In the genomic region with DNA sequence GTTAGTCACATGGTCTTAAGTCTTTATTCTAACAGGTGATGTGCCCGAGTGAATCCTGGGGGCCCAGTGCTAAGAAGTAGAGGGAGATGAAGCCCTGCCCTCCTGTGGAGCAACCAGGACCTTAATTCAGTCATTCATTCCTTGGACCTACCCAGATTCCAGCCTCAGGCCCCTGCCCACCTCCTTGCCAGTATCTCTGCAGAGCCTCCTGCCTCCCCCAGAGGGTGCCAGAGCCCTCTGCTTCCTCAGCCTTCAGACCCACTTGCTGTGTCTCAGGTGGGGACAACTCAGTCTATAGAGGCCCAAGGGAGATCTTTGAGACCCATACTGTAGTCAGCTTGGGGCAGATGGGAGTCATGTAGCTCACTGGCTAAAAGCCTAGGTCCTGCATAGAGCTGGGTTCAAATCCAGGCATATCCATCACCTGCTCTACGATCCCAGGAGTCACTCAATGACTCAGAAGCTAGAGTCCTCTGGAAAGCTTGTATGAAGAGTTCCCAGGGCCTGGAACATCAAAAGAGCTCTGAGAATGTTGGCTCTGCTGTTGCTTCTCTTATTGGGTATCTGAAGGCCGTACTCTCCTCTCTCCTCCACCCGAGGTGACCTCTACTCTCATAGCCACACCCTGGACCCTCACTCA, we compare ENCODE assay signal across 8 cellular contexts. TPM values are rescaled to one million over a fixed set of nuclear protein-coding genes. Genes with fewer than 3 reads are reported as not detected.
DNase-seq lines count a peak whose midpoint lies in the region; ATAC-seq and TF ChIP-seq lines count a peak whose summit lies in the region.

No MANE protein-coding gene starts in this region.

- H2BK120ac ChIP-seq in IMR-90 (ENCODE audit: low read depth, low read length), result no peak overlapping the region

- no peak overlapping the region for H2AK5ac ChIP-seq in IMR-90 (ENCODE audit: low read depth, low read length)

- in situ Hi-C loops in IMR-90 (cut with MboI; ENCODE audit: low sequenced_read_pairs), result no loop called here

- peaks cover 9 to 31% (median 22%) of the 10 kb centered on the region in 5 donors for H3K27me3 Mint-ChIP-seq in naive thymus-derived CD8-positive, alpha-beta T cell

- peak; percentile 63 for TF ChIP-seq CTCF in IMR-90 (conservative IDR thresholded peaks at IDR 0.05; ENCODE audit: low read depth, low read length)
- TF ChIP-seq CTCF in epithelial cell of esophagus (IDR thresholded peaks at IDR 0.05; ENCODE audit: insufficient read depth, low read depth, low read length, missing control alignments), result peak; percentile 66

- no CpG with 5 or more reads among the region's 4 CpGs for WGBS in IMR-90 (ENCODE audit: extremely low coverage in 2 of 2, insufficient read length in 1 of 2), 2 experiments

- no peaks in the 10 kb centered on the region for H3K9me1 ChIP-seq in IMR-90 (ENCODE audit: insufficient read depth, low read length)

- H3K56ac ChIP-seq in IMR-90 (ENCODE audit: extremely low read depth, insufficient read depth, low read length), result no peak overlapping the region

- no peak overlapping the region for H3K9ac ChIP-seq in IMR-90 (ENCODE audit: low read depth, low read length)

- no peak overlapping the region for H2AK9ac ChIP-seq in IMR-90 (replicated peaks; ENCODE audit: low read depth, low read length, poor library complexity)

- ATAC-seq in IMR-90 (ENCODE audit: low read depth), result peak; percentile 88
- peak; percentile 59 to 72 for ATAC-seq in naive thymus-derived CD8-positive, alpha-beta T cell
- no peak for ATAC-seq in HG02970 (IDR thresholded peaks at IDR 0.05; ENCODE audit: low FRiP score, unreplicated experiment)
- ATAC-seq in GM18505 (IDR thresholded peaks at IDR 0.05; ENCODE audit: unreplicated experiment), result no peak

- H4K91ac ChIP-seq in IMR-90 (ENCODE audit: insufficient read depth, low read depth, low read length), result no peak overlapping the region

- H3K27ac ChIP-seq in IMR-90 (ENCODE audit: insufficient read depth, low read length) (no peak overlapping the region), SJCRH30 (no peak overlapping the region)

- no TSS peak for BruUV-seq in IMR-90 (replicated peaks; lab: Mats Ljungman, UMichigan)

- peak; percentile 65 for TF ChIP-seq RAD21 in IMR-90 (IDR thresholded peaks at IDR 0.05; ENCODE audit: low read length)

- dilution Hi-C loops in IMR-90 (cut with HindIII; ENCODE audit: low sequenced_read_pairs, unreplicated experiment), result no loop called here

- CTCF ChIA-PET in IMR-90 (lab: Yijun Ruan, JAX), result interaction anchor here (1.0 kb wide), 1 partner anchor 38 kb away, joined by 3 read pairs; no protein-coding TSS in a partner anchor

- H2AFZ ChIP-seq in IMR-90 (replicated peaks; ENCODE audit: low read length, poor library complexity), result peak overlapping the region; percentile 18

- no peak overlapping the region for H3K23ac ChIP-seq in IMR-90 (ENCODE audit: low read depth, low read length)

- H3K36me3 ChIP-seq in IMR-90 (ENCODE audit: control insufficient read depth, insufficient read depth, low read length), result no peaks in the 10 kb centered on the region
- H3K36me3 ChIP-seq in SJCRH30, result no peaks in the 10 kb centered on the region

- POLR2A ChIA-PET in IMR-90 (lab: Charles Lee; ENCODE audit: unreplicated experiment), result no interaction called here
- POLR2A ChIA-PET in naive thymus-derived CD8-positive, alpha-beta T cell (lab: Charles Lee), result no interaction called here

- no peak overlapping the region for H3K14ac ChIP-seq in IMR-90 (replicated peaks; ENCODE audit: low read depth, low read length)

- no peak overlapping the region for H2BK15ac ChIP-seq in IMR-90 (ENCODE audit: low read depth, low read length)

- no peaks in the 10 kb centered on the region for H3K36me3 Mint-ChIP-seq in naive thymus-derived CD8-positive, alpha-beta T cell

- no peak overlapping the region for H3K4ac ChIP-seq in IMR-90 (ENCODE audit: low read depth, low read length)

- no peak overlapping the region for H4K5ac ChIP-seq in IMR-90 (ENCODE audit: low read depth, low read length)

- no peaks in the 10 kb centered on the region for H3K9me3 ChIP-seq in IMR-90 (ENCODE audit: control insufficient read depth, insufficient read depth, low read length)
- no peaks in the 10 kb centered on the region for H3K9me3 ChIP-seq in SJCRH30 (replicated peaks)

- H3K9me3 Mint-ChIP-seq in naive thymus-derived CD8-positive, alpha-beta T cell, result no peaks in the 10 kb centered on the region

- H3K27ac Mint-ChIP-seq in naive thymus-derived CD8-positive, alpha-beta T cell, result no peak overlapping the region

- no peak for TF ChIP-seq POLR2A in IMR-90 (IDR thresholded peaks at IDR 0.05; ENCODE audit: low read depth, low read length)
- no peak for TF ChIP-seq POLR2A in GM18505 (IDR thresholded peaks at IDR 0.05; ENCODE audit: borderline replicate concordance, extremely low read depth, insufficient read depth, insufficient read length)

- no peak overlapping the region for H4K8ac ChIP-seq in IMR-90 (ENCODE audit: low read depth in 2 of 2, low read length in 2 of 2)

- H4K20me1 ChIP-seq in IMR-90 (ENCODE audit: insufficient read depth, low read length), result no peaks in the 10 kb centered on the region

- intact Hi-C loops in IMR-90 (cut with micrococcal nuclease), result loop anchor here (1.0 to 2.0 kb wide), 3 partner anchors 52 to 139 kb away; partner anchors contain the start of gene SPEF1

- no peaks in the 10 kb centered on the region for H3K79me1 ChIP-seq in IMR-90 (ENCODE audit: low read depth in 1 of 2, low read length in 2 of 2)

- H3K4me3 Mint-ChIP-seq in naive thymus-derived CD8-positive, alpha-beta T cell, result no peak overlapping the region

- DNase-seq in NCI-H345 (lab: John Stamatoyannopoulos, UW) (peak; percentile 61), NCI-H345 treated with DMSO at 0.1 percent for 48 hours (lab: John Stamatoyannopoulos, UW; ENCODE audit: unreplicated experiment) (no peak), IMR-90 (peak; percentile 37), SJCRH30 (peak; percentile 53 to 70), epithelial cell of esophagus (ENCODE audit: low read depth) (peak; percentile 45)
- peak in 6 of 10 donors; percentile 8 to 35 (median 15) for DNase-seq in naive thymus-derived CD8-positive, alpha-beta T cell

- H3K27me3 ChIP-seq in IMR-90 (ENCODE audit: control insufficient read depth, insufficient read depth, low read length), result peaks cover 10% of the 10 kb centered on the region
- no peaks in the 10 kb centered on the region for H3K27me3 ChIP-seq in SJCRH30

- H3K4me1 ChIP-seq in IMR-90 (ENCODE audit: control insufficient read depth, insufficient read depth, low read length) (no peaks in the 10 kb centered on the region), SJCRH30 (no peaks in the 10 kb centered on the region)

- H3K18ac ChIP-seq in IMR-90 (ENCODE audit: low read depth, low read length), result no peak overlapping the region

- peaks cover 0 to 5% (median 0%) of the 10 kb centered on the region in 4 donors for H3K4me1 Mint-ChIP-seq in naive thymus-derived CD8-positive, alpha-beta T cell

- H3K4me2 ChIP-seq in IMR-90 (ENCODE audit: low read depth, low read length), result no peak overlapping the region

- H2BK5ac ChIP-seq in IMR-90 (ENCODE audit: low read depth, low read length, poor library complexity, severe bottlenecking), result no peak overlapping the region

- H3K4me3 ChIP-seq in IMR-90 (ENCODE audit: insufficient read depth, low read depth, low read length) (no peak overlapping the region), SJCRH30 (no peak overlapping the region), epithelial cell of esophagus (ENCODE audit: low read length) (no peak overlapping the region)

- no peak overlapping the region for H2BK20ac ChIP-seq in IMR-90 (ENCODE audit: low read depth, low read length)

TF ChIP-seq in IMR-90, 13 proteins besides CTCF, POLR2A, EP300 and RAD21:
- TF ChIP-seq RFX5 (IDR thresholded peaks at IDR 0.05; ENCODE audit: low read depth, low read length), result no peak
- peak; percentile 40; the same call in 1 of the 2 replicates for TF ChIP-seq SMC3 (IDR thresholded peaks at IDR 0.05; ENCODE audit: low read depth, low read length)

RNA-seq across cellular contexts. Expression of gene SIGLEC1, which starts 3.9 kb away (rescaled TPM):
- not detected in 2 replicates for total RNA-seq in IMR-90 (2012; rRNA removed)
- not detected in 2 replicates for polyA plus RNA-seq in IMR-90 (2012; rRNA removed)
- polyA plus RNA-seq in IMR-90 (2012; cell fraction: cytosol; rRNA removed), result not detected in 2 replicates
- polyA plus RNA-seq in IMR-90 (2012; cell fraction: nucleus; rRNA removed; ENCODE audit: low replicate concordance), result 0.01 TPM in 1 of 2 replicates, not detected in the other
- total RNA-seq in SJCRH30 (2014; rRNA removed; shearing (Covaris generic)), result 0.02 TPM in 1 of 2 replicates, not detected in the other
- under 1 TPM; 0.22 to 0.62 TPM for total RNA-seq in naive thymus-derived CD8-positive, alpha-beta T cell
- polyA plus RNA-seq in naive thymus-derived CD8-positive, alpha-beta T cell, result not detected

RNA-seq across cellular contexts. Expression of gene HSPA12B, which starts 16.2 kb away (rescaled TPM):
- total RNA-seq in IMR-90 (2012; rRNA removed), result not detected in 2 replicates
- not detected in 2 replicates for polyA plus RNA-seq in IMR-90 (2012; rRNA removed)
- polyA plus RNA-seq in IMR-90 (2012; cell fraction: cytosol; rRNA removed), result 0.03 TPM in 1 of 2 replicates, not detected in the other
- polyA plus RNA-seq in IMR-90 (2012; cell fraction: nucleus; rRNA removed; ENCODE audit: low replicate concordance), result not detected in 2 replicates
- total RNA-seq in SJCRH30 (2014; rRNA removed; shearing (Covaris generic)), result not detected in 2 replicates
- not detected for total RNA-seq in naive thymus-derived CD8-positive, alpha-beta T cell
- under 1 TPM in 2 of 3 donors, not detected in 1; 0.05 to 0.07 TPM for polyA plus RNA-seq in naive thymus-derived CD8-positive, alpha-beta T cell

RNA-seq across cellular contexts. Expression of gene ADAM33, which starts 34.5 kb away (rescaled TPM):
- under 0.01 and 0.18 TPM in 2 replicates for total RNA-seq in IMR-90 (2012; rRNA removed)
- polyA plus RNA-seq in IMR-90 (2012; rRNA removed), result 1.6 and 1.7 TPM in 2 replicates
- 0.13 and 0.60 TPM in 2 replicates for polyA plus RNA-seq in IMR-90 (2012; cell fraction: cytosol; rRNA removed)
- polyA plus RNA-seq in IMR-90 (2012; cell fraction: nucleus; rRNA removed; ENCODE audit: low replicate concordance), result 17.6 and 23.5 TPM in 2 replicates
- total RNA-seq in SJCRH30 (2014; rRNA removed; shearing (Covaris generic)), result not detected in 2 replicates
- total RNA-seq in naive thymus-derived CD8-positive, alpha-beta T cell, result not detected
- polyA plus RNA-seq in naive thymus-derived CD8-positive, alpha-beta T cell, result not detected

RNA-seq across cellular contexts. Expression of gene ADISSP, which starts 51.2 kb away (rescaled TPM):
- 31.4 and 31.9 TPM in 2 replicates for total RNA-seq in IMR-90 (2012; rRNA removed)
- 58.2 and 65.0 TPM in 2 replicates for polyA plus RNA-seq in IMR-90 (2012; rRNA removed)
- 75.4 and 85.6 TPM in 2 replicates for polyA plus RNA-seq in IMR-90 (2012; cell fraction: cytosol; rRNA removed)
- 17.7 and 47.7 TPM in 2 replicates for polyA plus RNA-seq in IMR-90 (2012; cell fraction: nucleus; rRNA removed; ENCODE audit: low replicate concordance)
- 44.9 and 51.3 TPM in 2 replicates for total RNA-seq in SJCRH30 (2014; rRNA removed; shearing (Covaris generic))
- total RNA-seq in naive thymus-derived CD8-positive, alpha-beta T cell, result 10 to 100 TPM; 19.5 to 19.6 TPM
- polyA plus RNA-seq in naive thymus-derived CD8-positive, alpha-beta T cell, result 10 to 100 TPM; 17.6 to 32.4 (median 22.2) TPM

RNA-seq across cellular contexts. Expression of gene GFRA4, which starts 53.1 kb away (rescaled TPM):
- total RNA-seq in IMR-90 (2012; rRNA removed), result not detected in 2 replicates
- polyA plus RNA-seq in IMR-90 (2012; rRNA removed), result not detected in 2 replicates
- polyA plus RNA-seq in IMR-90 (2012; cell fraction: cytosol; rRNA removed), result not detected in 2 replicates
- not detected in 2 replicates for polyA plus RNA-seq in IMR-90 (2012; cell fraction: nucleus; rRNA removed; ENCODE audit: low replicate concordance)
- total RNA-seq in SJCRH30 (2014; rRNA removed; shearing (Covaris generic)), result not detected in 2 replicates
- total RNA-seq in naive thymus-derived CD8-positive, alpha-beta T cell, result not detected
- not detected for polyA plus RNA-seq in naive thymus-derived CD8-positive, alpha-beta T cell

Comparison
In these comparisons a context has a peak if more than half of its experiments do, and no peak if none do; other contexts are left out.
1. ATAC-seq: peak in IMR-90 (single experiment) and naive thymus-derived CD8-positive, alpha-beta T cell (2 of 2); none in HG02970 (single experiment) and GM18505 (single experiment).